8 cellular contexts compared by ENCODE assay signal in the genomic region with DNA sequence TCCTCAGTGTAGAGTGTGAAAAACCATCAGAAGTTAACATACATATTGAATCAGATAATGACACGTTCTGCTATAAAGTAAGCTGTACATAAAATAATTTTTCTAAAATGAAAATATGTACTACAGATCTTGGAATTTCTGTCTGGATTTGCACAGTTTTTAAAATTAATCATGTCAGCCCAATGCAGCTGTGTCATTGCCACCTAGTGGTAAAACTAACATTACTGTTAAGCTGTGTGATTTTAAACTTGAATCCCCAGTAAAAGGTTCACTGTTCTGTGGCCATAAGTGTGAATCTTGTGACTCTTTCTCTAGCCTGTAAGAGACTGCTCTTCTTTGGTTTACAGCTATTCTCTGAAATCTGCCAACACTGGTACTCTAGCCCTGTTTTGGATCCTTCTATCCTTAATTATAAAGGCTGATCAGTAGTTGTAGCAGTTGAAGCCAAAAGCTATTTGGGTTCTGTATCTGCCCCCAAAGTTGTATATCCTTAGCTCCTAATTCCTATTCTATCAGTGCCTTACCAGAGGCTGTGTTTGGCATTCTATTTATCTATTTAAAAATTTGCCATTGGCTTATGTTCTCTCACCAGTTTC. TPM values are rescaled to one million over a fixed set of nuclear protein-coding genes. Genes with fewer than 3 reads are reported as not detected.
DNase-seq lines count a peak whose midpoint lies in the region; ATAC-seq and TF ChIP-seq lines count a peak whose summit lies in the region.

No MANE protein-coding gene starts in this region.

- peaks cover 10% of the 10 kb centered on the region for H3K4me1 ChIP-seq in CD8-positive, alpha-beta T cell (ENCODE audit: insufficient read depth, low read length)
- H3K4me1 ChIP-seq in GM23338 (ENCODE audit: insufficient read depth) (0 out of 2 replicates have a peak, but pooled peaks cover 5% of the 10 kb centered on the region), OCI-LY3 (ENCODE audit: low read length) (peaks cover 5% of the 10 kb centered on the region)

- peaks cover 5% of the 10 kb centered on the region; the same call in 1 of the 2 replicates for H3F3A ChIP-seq in GM23338 (replicated peaks; ENCODE audit: low read depth)

- no peak for ATAC-seq in CD8-positive, alpha-beta T cell
- ATAC-seq in GM23338 (no peak), GM18511 (IDR thresholded peaks at IDR 0.05; ENCODE audit: unreplicated experiment) (no peak)

- POLR2A ChIA-PET in CD8-positive, alpha-beta T cell (lab: Charles Lee) = interaction anchor here (0.7 kb wide), 1 partner anchor 544 kb away, joined by 3 read pairs; no protein-coding TSS in a partner anchor

- peaks cover 3% of the 10 kb centered on the region for H3K9me3 Mint-ChIP-seq in CD8-positive, alpha-beta T cell
- H3K9me3 Mint-ChIP-seq in GM23338 (peaks cover 10% of the 10 kb centered on the region; the same call in 2 of the 3 replicates), endothelial cell (ENCODE audit: unreplicated experiment) (no peaks in the 10 kb centered on the region), osteocyte (ENCODE audit: unreplicated experiment) (no peaks in the 10 kb centered on the region)

- no peaks in the 10 kb centered on the region for H3K9me3 ChIP-seq in CD8-positive, alpha-beta T cell (ENCODE audit: low read length)
- H3K9me3 ChIP-seq in OCI-LY3 (ENCODE audit: insufficient read depth, low read length) = no peaks in the 10 kb centered on the region

- no peaks in the 10 kb centered on the region for H3K27me3 ChIP-seq in CD8-positive, alpha-beta T cell (ENCODE audit: insufficient read depth, low read length)
- H3K27me3 ChIP-seq in GM23338 (ENCODE audit: insufficient read depth) = no peaks in the 10 kb centered on the region
- no peaks in the 10 kb centered on the region for H3K27me3 ChIP-seq in OCI-LY3 (ENCODE audit: low read depth, low read length)

- no peaks in the 10 kb centered on the region for H3K9me2 ChIP-seq in GM23338 (ENCODE audit: insufficient read depth)

- no peak overlapping the region for H3K27ac Mint-ChIP-seq in CD8-positive, alpha-beta T cell
- H3K27ac Mint-ChIP-seq in GM23338 (no peak overlapping the region), endothelial cell (ENCODE audit: unreplicated experiment) (no peak overlapping the region), osteocyte (ENCODE audit: unreplicated experiment) (no peak overlapping the region)

- H2AFZ ChIP-seq in GM23338 (no peak overlapping the region), OCI-LY3 (ENCODE audit: low read depth, low read length) (no peak overlapping the region)

- H3K79me2 ChIP-seq in GM23338 (replicated peaks; ENCODE audit: insufficient read depth) (peaks cover 10% of the 10 kb centered on the region), OCI-LY3 (ENCODE audit: low read length) (peaks cover 19% of the 10 kb centered on the region)

- H3K27me3 Mint-ChIP-seq in CD8-positive, alpha-beta T cell (ENCODE audit: low read depth) = no peaks in the 10 kb centered on the region
- H3K27me3 Mint-ChIP-seq in GM23338 (ENCODE audit: insufficient read depth, low read depth, poor library complexity) (peaks cover 1% of the 10 kb centered on the region), endothelial cell (ENCODE audit: unreplicated experiment) (peaks cover 5% of the 10 kb centered on the region), osteocyte (ENCODE audit: unreplicated experiment) (no peaks in the 10 kb centered on the region)

- H3K36me3 ChIP-seq in CD8-positive, alpha-beta T cell (ENCODE audit: insufficient read depth, low read length) = no peaks in the 10 kb centered on the region
- H3K36me3 ChIP-seq in GM23338 (ENCODE audit: insufficient read depth) (no peaks in the 10 kb centered on the region), OCI-LY3 (replicated peaks; ENCODE audit: low read depth, low read length) (no peaks in the 10 kb centered on the region)

- peaks cover 12% of the 10 kb centered on the region for H3K36me3 Mint-ChIP-seq in CD8-positive, alpha-beta T cell
- H3K36me3 Mint-ChIP-seq in GM23338 (ENCODE audit: low read depth) (peaks cover 15% of the 10 kb centered on the region; the same call in 2 of the 3 replicates), endothelial cell (ENCODE audit: low read depth, unreplicated experiment) (no peaks in the 10 kb centered on the region), osteocyte (ENCODE audit: unreplicated experiment) (peaks cover 3% of the 10 kb centered on the region)

- H3K4me3 Mint-ChIP-seq in CD8-positive, alpha-beta T cell = no peak overlapping the region
- no peak overlapping the region for H3K4me3 Mint-ChIP-seq in GM23338
- H3K4me3 Mint-ChIP-seq in endothelial cell (ENCODE audit: unreplicated experiment) = no peak overlapping the region
- no peak overlapping the region for H3K4me3 Mint-ChIP-seq in osteocyte (ENCODE audit: unreplicated experiment)

- peak in 1 of 7 experiments; percentile 8 for DNase-seq in CD8-positive, alpha-beta T cell
- peak; percentile 68 for DNase-seq in GM23338 (ENCODE audit: low spot score)
- DNase-seq in endothelial cell (ENCODE audit: low spot score) = no peak
- DNase-seq in osteocyte (ENCODE audit: extremely low spot score, unreplicated experiment) = no peak
- no peak for DNase-seq in GDM1 (lab: John Stamatoyannopoulos, UW)
- DNase-seq in NCI-H2029 treated with DMSO at 0.1 percent for 48 hours (lab: John Stamatoyannopoulos, UW) = no peak

- intact Hi-C loops in CD8-positive, alpha-beta T cell (cut with DNase I, micrococcal nuclease) = loop anchor here (1.0 to 10.0 kb wide), 11 partner anchors 302 to 1902 kb away; partner anchors contain the start of genes ANKRD49 (in 1 of the 2), CWC15 (in 1 of the 2), ENDOD1 (in 1 of the 2) and KDM4D (in 1 of the 2)

- TF ChIP-seq CTCF in CD8-positive, alpha-beta T cell (IDR thresholded peaks at IDR 0.05) = peak; percentile 95
- TF ChIP-seq CTCF in GM23338 (conservative IDR thresholded peaks at IDR 0.05; ENCODE audit: low read depth in 2 of 2) (peak; percentile 71 to 86), OCI-LY3 (IDR thresholded peaks at IDR 0.05; ENCODE audit: low read depth, low read length) (peak; percentile 69), endothelial cell (IDR thresholded peaks at IDR 0.05; ENCODE audit: unreplicated experiment) (peak; percentile 71), osteocyte (IDR thresholded peaks at IDR 0.05) (peak; percentile 83)

- H3K9ac ChIP-seq in OCI-LY3 (ENCODE audit: low read length) = no peak overlapping the region

- H3K27ac ChIP-seq in CD8-positive, alpha-beta T cell (ENCODE audit: low read depth, low read length) = no peak overlapping the region
- no peak overlapping the region for H3K27ac ChIP-seq in GM23338 (ENCODE audit: low read depth)
- H3K27ac ChIP-seq in OCI-LY3 (ENCODE audit: low read length) = no peak overlapping the region

- H4K20me1 ChIP-seq in GM23338 (replicated peaks; ENCODE audit: insufficient read depth) (no peaks in the 10 kb centered on the region), OCI-LY3 (ENCODE audit: insufficient read depth, low read length) (no peaks in the 10 kb centered on the region)

- H3K4me2 ChIP-seq in GM23338 (no peak overlapping the region), OCI-LY3 (ENCODE audit: low read length) (no peak overlapping the region)

- CTCF ChIA-PET in CD8-positive, alpha-beta T cell (lab: Charles Lee) = interaction anchor here (0.7 to 4.8 kb wide), 26 partner anchors 9 to 603 kb away, joined by 3 to 29 read pairs (median 4); partner anchors contain the start of genes CEP57 and MAML2

- H3K4me1 Mint-ChIP-seq in CD8-positive, alpha-beta T cell (ENCODE audit: low read depth) = peaks cover 20% of the 10 kb centered on the region
- H3K4me1 Mint-ChIP-seq in GM23338 = peaks cover 4% of the 10 kb centered on the region; the same call in 2 of the 3 replicates
- peaks cover 11% of the 10 kb centered on the region for H3K4me1 Mint-ChIP-seq in endothelial cell (ENCODE audit: unreplicated experiment)
- peaks cover 22% of the 10 kb centered on the region for H3K4me1 Mint-ChIP-seq in osteocyte (ENCODE audit: unreplicated experiment)

- no peak overlapping the region for H3K4me3 ChIP-seq in CD8-positive, alpha-beta T cell (ENCODE audit: low read depth, low read length)
- H3K4me3 ChIP-seq in GM23338 = no peak overlapping the region
- H3K4me3 ChIP-seq in OCI-LY3 (ENCODE audit: low read length) = no peak overlapping the region

TF ChIP-seq in GM23338, 12 proteins besides CTCF, POLR2A, EP300 and RAD21:
- TF ChIP-seq ZNF114 (CRISPR knock-in tag; IDR thresholded peaks at IDR 0.05) (no peak), EZH2 (IDR thresholded peaks at IDR 0.05; ENCODE audit: low read depth, unreplicated experiment) (no peak), STAT1 (IDR thresholded peaks at IDR 0.05; ENCODE audit: unreplicated experiment) (no peak), POLR2AphosphoS5 (IDR thresholded peaks at IDR 0.05; ENCODE audit: low read depth) (no peak), JUNB (IDR thresholded peaks at IDR 0.05; ENCODE audit: unreplicated experiment) (no peak), NANOG (IDR thresholded peaks at IDR 0.05; ENCODE audit: borderline replicate concordance) (no peak), CREB1 (CRISPR knock-in tag; IDR thresholded peaks at IDR 0.05; ENCODE audit: low read depth) (no peak)
- TF ChIP-seq, protein P1, sequence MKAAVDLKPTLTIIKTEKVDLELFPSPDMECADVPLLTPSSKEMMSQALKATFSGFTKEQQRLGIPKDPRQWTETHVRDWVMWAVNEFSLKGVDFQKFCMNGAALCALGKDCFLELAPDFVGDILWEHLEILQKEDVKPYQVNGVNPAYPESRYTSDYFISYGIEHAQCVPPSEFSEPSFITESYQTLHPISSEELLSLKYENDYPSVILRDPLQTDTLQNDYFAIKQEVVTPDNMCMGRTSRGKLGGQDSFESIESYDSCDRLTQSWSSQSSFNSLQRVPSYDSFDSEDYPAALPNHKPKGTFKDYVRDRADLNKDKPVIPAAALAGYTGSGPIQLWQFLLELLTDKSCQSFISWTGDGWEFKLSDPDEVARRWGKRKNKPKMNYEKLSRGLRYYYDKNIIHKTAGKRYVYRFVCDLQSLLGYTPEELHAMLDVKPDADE (IDR thresholded peaks at IDR 0.05) = no peak

RNA-seq across cellular contexts. Expression of gene JRKL, which starts 4.0 kb away (rescaled TPM):
- total RNA-seq in CD8-positive, alpha-beta T cell = 1 to 10 TPM; 2.5 to 2.6 TPM
- total RNA-seq in GM23338 (2014; rRNA removed; shearing (Covaris generic)) = 4.5 and 5.2 TPM in 2 replicates
- 3.3 and 3.8 TPM in 2 replicates for polyA plus RNA-seq in GM23338 (2016; fragmentation: Nextera tagmentation; extraction: Ambion mirVana)
- 7.2 TPM for total RNA-seq in endothelial cell (ENCODE audit: unreplicated experiment)
- total RNA-seq in osteocyte = 10.6 and 12.0 TPM in 2 replicates

RNA-seq across cellular contexts. Expression of gene CCDC82, which starts 4.1 kb away (rescaled TPM):
- 10 to 100 TPM; 20.0 to 23.0 TPM for total RNA-seq in CD8-positive, alpha-beta T cell
- 15.7 and 23.5 TPM in 2 replicates for total RNA-seq in GM23338 (2014; rRNA removed; shearing (Covaris generic))
- 40.0 and 45.8 TPM in 2 replicates for polyA plus RNA-seq in GM23338 (2016; fragmentation: Nextera tagmentation; extraction: Ambion mirVana)
- 34.1 TPM for total RNA-seq in endothelial cell (ENCODE audit: unreplicated experiment)
- 20.8 and 22.2 TPM in 2 replicates for total RNA-seq in osteocyte

RNA-seq across cellular contexts. Expression of gene MAML2, which starts 50.9 kb away (rescaled TPM):
- total RNA-seq in CD8-positive, alpha-beta T cell = 10 to 100 TPM; 41.2 to 42.3 TPM
- 5.7 and 7.1 TPM in 2 replicates for total RNA-seq in GM23338 (2014; rRNA removed; shearing (Covaris generic))
- polyA plus RNA-seq in GM23338 (2016; fragmentation: Nextera tagmentation; extraction: Ambion mirVana) = 1.7 and 2.0 TPM in 2 replicates
- 6.2 TPM for total RNA-seq in endothelial cell (ENCODE audit: unreplicated experiment)
- 28.0 and 29.3 TPM in 2 replicates for total RNA-seq in osteocyte
